8 cellular contexts compared by ENCODE assay signal in genomic region chr2:55490554-55490953, GRCh38.
A peak's percentile ranks its signal among the peaks of the same experiment; 100 is the strongest.
DNase-seq lines count a peak whose midpoint lies in the region; ATAC-seq and TF ChIP-seq lines count a peak whose summit lies in the region.

No MANE protein-coding gene starts in this region.

- ATAC-seq in HG03159 (IDR thresholded peaks at IDR 0.05; ENCODE audit: unreplicated experiment): no peak
- ATAC-seq in GM21360 (IDR thresholded peaks at IDR 0.05; ENCODE audit: unreplicated experiment): no peak
- no peak for ATAC-seq in GM21447 (IDR thresholded peaks at IDR 0.05; ENCODE audit: unreplicated experiment)

- CTCF ChIA-PET in HEK293T (lab: Yijun Ruan, JAX): no interaction called here

- in situ Hi-C loops in astrocyte of the spinal cord (cut with HindIII; ENCODE audit: low sequenced_read_pairs): no loop called here

- no peak for TF ChIP-seq CTCF in astrocyte of the spinal cord (IDR thresholded peaks at IDR 0.05; ENCODE audit: low read depth, low read length)

- H3K4me3 ChIP-seq in astrocyte of the spinal cord (ENCODE audit: low read depth, low read length): no peak overlapping the region

- POLR2A ChIA-PET in HEK293T (lab: Yijun Ruan, JAX): no interaction called here

- DNase-seq in AG08395 (ENCODE audit: low spot score) (peak; percentile 53), LoVo (ENCODE audit: low spot score) (peak; percentile 24), astrocyte of the spinal cord (ENCODE audit: low read depth, low spot score) (peak; percentile 82), islet precursor cell (peak; percentile 60), HEK293T (ENCODE audit: extremely low spot score) (no peak)

TF ChIP-seq in HEK293T, 16 proteins besides CTCF, POLR2A, EP300 and RAD21:
- TF ChIP-seq LEF1 (IDR thresholded peaks at IDR 0.05; ENCODE audit: borderline replicate concordance) (no peak), L3MBTL2 (conservative IDR thresholded peaks at IDR 0.05) (no peak), FOXA1 (IDR thresholded peaks at IDR 0.05) (no peak), FOXM1 (IDR thresholded peaks at IDR 0.05; ENCODE audit: borderline replicate concordance) (no peak), ARNT (IDR thresholded peaks at IDR 0.05) (no peak)
- TF ChIP-seq, protein P1, sequence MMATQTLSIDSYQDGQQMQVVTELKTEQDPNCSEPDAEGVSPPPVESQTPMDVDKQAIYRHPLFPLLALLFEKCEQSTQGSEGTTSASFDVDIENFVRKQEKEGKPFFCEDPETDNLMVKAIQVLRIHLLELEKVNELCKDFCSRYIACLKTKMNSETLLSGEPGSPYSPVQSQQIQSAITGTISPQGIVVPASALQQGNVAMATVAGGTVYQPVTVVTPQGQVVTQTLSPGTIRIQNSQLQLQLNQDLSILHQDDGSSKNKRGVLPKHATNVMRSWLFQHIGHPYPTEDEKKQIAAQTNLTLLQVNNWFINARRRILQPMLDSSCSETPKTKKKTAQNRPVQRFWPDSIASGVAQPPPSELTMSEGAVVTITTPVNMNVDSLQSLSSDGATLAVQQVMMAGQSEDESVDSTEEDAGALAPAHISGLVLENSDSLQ (IDR thresholded peaks at IDR 0.05): no peak
TF ChIP-seq in HEK293T: peak in this region for 0.
